Comparison of ENCODE assay signal across 1 cellular context in the genomic region with DNA sequence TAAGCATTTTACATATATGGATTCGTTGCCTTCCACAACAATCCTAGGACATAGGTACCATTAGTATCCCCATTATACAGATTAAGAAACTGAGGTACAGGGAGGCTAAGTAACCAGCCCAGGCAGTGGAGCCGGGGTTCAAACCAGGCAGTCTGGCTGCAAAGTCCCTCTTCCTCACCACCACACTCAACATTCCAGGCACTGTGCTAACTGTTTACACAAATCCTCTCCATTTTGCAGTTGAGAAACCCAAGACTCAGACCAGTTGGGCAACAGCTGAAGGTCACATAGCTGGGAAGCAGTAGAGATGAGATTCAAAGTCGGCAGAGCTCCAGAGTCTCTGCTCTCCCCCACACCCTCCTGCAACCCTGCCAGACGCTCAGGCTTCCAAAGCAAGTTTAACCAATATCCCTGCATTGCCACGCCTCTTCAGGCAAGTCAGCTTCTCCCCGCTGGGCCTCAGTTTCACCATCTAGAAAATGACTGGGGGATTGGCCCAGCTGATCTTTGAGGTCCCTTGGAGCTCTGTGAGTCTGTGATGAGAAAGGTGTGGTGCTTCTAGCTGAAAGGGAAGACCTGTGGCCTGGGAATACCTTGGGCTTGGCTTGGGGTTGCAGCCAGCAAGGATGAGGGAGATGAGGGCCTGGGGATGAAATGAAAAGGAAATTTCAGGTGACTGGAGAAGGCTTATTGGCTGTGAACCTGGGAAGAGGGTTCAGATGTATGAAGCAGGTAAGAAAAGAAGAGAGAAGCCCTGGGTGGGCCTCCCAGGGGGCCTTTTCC.
TF ChIP-seq lines count a peak whose summit lies in the region.

No MANE protein-coding gene starts in this region.

TF ChIP-seq in HepG2, 621 proteins besides CTCF, POLR2A, EP300 and RAD21 (continued from another document and continues in another):
- TF ChIP-seq TEF (CRISPR knock-in tag; IDR thresholded peaks at IDR 0.05) (peak; percentile 57; the same call in 1 of the 2 replicates), MIER3 (CRISPR knock-in tag; IDR thresholded peaks at IDR 0.05; ENCODE audit: borderline replicate concordance) (peak; percentile 98), MTA3 (CRISPR knock-in tag; IDR thresholded peaks at IDR 0.05) (no peak), MEIS2 (CRISPR knock-in tag; IDR thresholded peaks at IDR 0.05) (peak; percentile 87), ZNF572 (CRISPR knock-in tag; IDR thresholded peaks at IDR 0.05) (no peak), HBP1 (CRISPR knock-in tag; IDR thresholded peaks at IDR 0.05; ENCODE audit: low read depth) (peak; percentile 77), SRF (IDR thresholded peaks at IDR 0.05; ENCODE audit: low read depth, low read length) (0 out of 2 replicates have a peak, but pooled peaks have one; percentile 23), DMAP1 (CRISPR knock-in tag; IDR thresholded peaks at IDR 0.05) (peak; percentile 31; the same call in 1 of the 2 replicates), ZMYM4 (CRISPR knock-in tag; IDR thresholded peaks at IDR 0.05) (peak; percentile 82), FOXP1 (IDR thresholded peaks at IDR 0.05) (no peak), FOXP1 (CRISPR knock-in tag; IDR thresholded peaks at IDR 0.05) (peak; percentile 98), ZNF235 (CRISPR knock-in tag; IDR thresholded peaks at IDR 0.05; ENCODE audit: borderline replicate concordance) (0 out of 2 replicates have a peak, but pooled peaks have one; percentile 33), ZNF790 (CRISPR knock-in tag; IDR thresholded peaks at IDR 0.05; ENCODE audit: borderline replicate concordance) (no peak), FOXC1 (CRISPR knock-in tag; IDR thresholded peaks at IDR 0.05; ENCODE audit: borderline replicate concordance) (no peak; the same call in 1 of the 2 replicates), RFX3 (CRISPR knock-in tag; IDR thresholded peaks at IDR 0.05) (no peak), ZNF777 (CRISPR knock-in tag; IDR thresholded peaks at IDR 0.05) (peak; percentile 24; the same call in 1 of the 2 replicates), ZNF496 (CRISPR knock-in tag; IDR thresholded peaks at IDR 0.05; ENCODE audit: insufficient replicate concordance) (no peak), ZNF570 (CRISPR knock-in tag; IDR thresholded peaks at IDR 0.05; ENCODE audit: borderline replicate concordance) (no peak), SIX4 (CRISPR knock-in tag; IDR thresholded peaks at IDR 0.05) (peak; percentile 93), ETV6 (CRISPR knock-in tag; conservative IDR thresholded peaks at IDR 0.05) (no peak; the same call in 1 of the 2 replicates), KDM3A (CRISPR knock-in tag; IDR thresholded peaks at IDR 0.05; ENCODE audit: low read depth) (peak; percentile 94; the same call in 1 of the 2 replicates), ZNF614 (CRISPR knock-in tag; IDR thresholded peaks at IDR 0.05; ENCODE audit: borderline replicate concordance) (peak; percentile 99), RCOR2 (CRISPR knock-in tag; IDR thresholded peaks at IDR 0.05) (peak; percentile 100), ZNF713 (CRISPR knock-in tag; IDR thresholded peaks at IDR 0.05) (no peak), DPF2 (CRISPR knock-in tag; IDR thresholded peaks at IDR 0.05; ENCODE audit: borderline replicate concordance, low read depth) (peak; percentile 98), NFKB2 (CRISPR knock-in tag; IDR thresholded peaks at IDR 0.05; ENCODE audit: borderline replicate concordance) (no peak; the same call in 1 of the 2 replicates), ZNF234 (CRISPR knock-in tag; conservative IDR thresholded peaks at IDR 0.05) (no peak), HES4 (CRISPR knock-in tag; IDR thresholded peaks at IDR 0.05; ENCODE audit: borderline replicate concordance) (no peak), U2AF2 (IDR thresholded peaks at IDR 0.05; ENCODE audit: low read depth, low read length) (no peak), NFIC (IDR thresholded peaks at IDR 0.05; ENCODE audit: low read length) (peak; percentile 86), NR1H2 (CRISPR knock-in tag; IDR thresholded peaks at IDR 0.05; ENCODE audit: borderline replicate concordance, low read depth) (no peak), POLR2AphosphoS5 (IDR thresholded peaks at IDR 0.05; ENCODE audit: low read depth, low read length) (no peak), ZNF225 (CRISPR knock-in tag; IDR thresholded peaks at IDR 0.05) (peak; percentile 23; the same call in 1 of the 2 replicates), CEBPG (CRISPR knock-in tag; IDR thresholded peaks at IDR 0.05) (peak; percentile 100), ZSCAN30 (CRISPR knock-in tag; IDR thresholded peaks at IDR 0.05) (no peak), YEATS2 (CRISPR knock-in tag; IDR thresholded peaks at IDR 0.05; ENCODE audit: borderline replicate concordance) (peak; percentile 73), TFAP4 (IDR thresholded peaks at IDR 0.05; ENCODE audit: borderline replicate concordance, low read depth) (peak; percentile 89), TP53 (CRISPR knock-in tag; conservative IDR thresholded peaks at IDR 0.05) (no peak; the same call in 1 of the 2 replicates), HOXA9 (CRISPR knock-in tag; IDR thresholded peaks at IDR 0.05; ENCODE audit: borderline replicate concordance) (no peak), SUZ12 (IDR thresholded peaks at IDR 0.05; ENCODE audit: low read depth, low read length) (no peak), CC2D1A (CRISPR knock-in tag; IDR thresholded peaks at IDR 0.05) (no peak), EHMT2 (IDR thresholded peaks at IDR 0.05; ENCODE audit: borderline replicate concordance, low read depth, low read length) (peak; percentile 65; the same call in 1 of the 2 replicates), MYPOP (CRISPR knock-in tag; IDR thresholded peaks at IDR 0.05) (peak; percentile 64; the same call in 1 of the 2 replicates), ZNF761 (CRISPR knock-in tag; conservative IDR thresholded peaks at IDR 0.05) (peak; percentile 89), ZNF44 (CRISPR knock-in tag; IDR thresholded peaks at IDR 0.05) (peak; percentile 80), HDAC1 (CRISPR knock-in tag; IDR thresholded peaks at IDR 0.05) (peak; percentile 94), RBFOX2 (IDR thresholded peaks at IDR 0.05; ENCODE audit: low read depth, low read length) (no peak), SNAI1 (CRISPR knock-in tag; IDR thresholded peaks at IDR 0.05; ENCODE audit: borderline replicate concordance) (no peak), ZNF3 (CRISPR knock-in tag; IDR thresholded peaks at IDR 0.05) (peak; percentile 98), ZNF558 (CRISPR knock-in tag; IDR thresholded peaks at IDR 0.05; ENCODE audit: borderline replicate concordance) (no peak)
- TF ChIP-seq, protein P1, sequence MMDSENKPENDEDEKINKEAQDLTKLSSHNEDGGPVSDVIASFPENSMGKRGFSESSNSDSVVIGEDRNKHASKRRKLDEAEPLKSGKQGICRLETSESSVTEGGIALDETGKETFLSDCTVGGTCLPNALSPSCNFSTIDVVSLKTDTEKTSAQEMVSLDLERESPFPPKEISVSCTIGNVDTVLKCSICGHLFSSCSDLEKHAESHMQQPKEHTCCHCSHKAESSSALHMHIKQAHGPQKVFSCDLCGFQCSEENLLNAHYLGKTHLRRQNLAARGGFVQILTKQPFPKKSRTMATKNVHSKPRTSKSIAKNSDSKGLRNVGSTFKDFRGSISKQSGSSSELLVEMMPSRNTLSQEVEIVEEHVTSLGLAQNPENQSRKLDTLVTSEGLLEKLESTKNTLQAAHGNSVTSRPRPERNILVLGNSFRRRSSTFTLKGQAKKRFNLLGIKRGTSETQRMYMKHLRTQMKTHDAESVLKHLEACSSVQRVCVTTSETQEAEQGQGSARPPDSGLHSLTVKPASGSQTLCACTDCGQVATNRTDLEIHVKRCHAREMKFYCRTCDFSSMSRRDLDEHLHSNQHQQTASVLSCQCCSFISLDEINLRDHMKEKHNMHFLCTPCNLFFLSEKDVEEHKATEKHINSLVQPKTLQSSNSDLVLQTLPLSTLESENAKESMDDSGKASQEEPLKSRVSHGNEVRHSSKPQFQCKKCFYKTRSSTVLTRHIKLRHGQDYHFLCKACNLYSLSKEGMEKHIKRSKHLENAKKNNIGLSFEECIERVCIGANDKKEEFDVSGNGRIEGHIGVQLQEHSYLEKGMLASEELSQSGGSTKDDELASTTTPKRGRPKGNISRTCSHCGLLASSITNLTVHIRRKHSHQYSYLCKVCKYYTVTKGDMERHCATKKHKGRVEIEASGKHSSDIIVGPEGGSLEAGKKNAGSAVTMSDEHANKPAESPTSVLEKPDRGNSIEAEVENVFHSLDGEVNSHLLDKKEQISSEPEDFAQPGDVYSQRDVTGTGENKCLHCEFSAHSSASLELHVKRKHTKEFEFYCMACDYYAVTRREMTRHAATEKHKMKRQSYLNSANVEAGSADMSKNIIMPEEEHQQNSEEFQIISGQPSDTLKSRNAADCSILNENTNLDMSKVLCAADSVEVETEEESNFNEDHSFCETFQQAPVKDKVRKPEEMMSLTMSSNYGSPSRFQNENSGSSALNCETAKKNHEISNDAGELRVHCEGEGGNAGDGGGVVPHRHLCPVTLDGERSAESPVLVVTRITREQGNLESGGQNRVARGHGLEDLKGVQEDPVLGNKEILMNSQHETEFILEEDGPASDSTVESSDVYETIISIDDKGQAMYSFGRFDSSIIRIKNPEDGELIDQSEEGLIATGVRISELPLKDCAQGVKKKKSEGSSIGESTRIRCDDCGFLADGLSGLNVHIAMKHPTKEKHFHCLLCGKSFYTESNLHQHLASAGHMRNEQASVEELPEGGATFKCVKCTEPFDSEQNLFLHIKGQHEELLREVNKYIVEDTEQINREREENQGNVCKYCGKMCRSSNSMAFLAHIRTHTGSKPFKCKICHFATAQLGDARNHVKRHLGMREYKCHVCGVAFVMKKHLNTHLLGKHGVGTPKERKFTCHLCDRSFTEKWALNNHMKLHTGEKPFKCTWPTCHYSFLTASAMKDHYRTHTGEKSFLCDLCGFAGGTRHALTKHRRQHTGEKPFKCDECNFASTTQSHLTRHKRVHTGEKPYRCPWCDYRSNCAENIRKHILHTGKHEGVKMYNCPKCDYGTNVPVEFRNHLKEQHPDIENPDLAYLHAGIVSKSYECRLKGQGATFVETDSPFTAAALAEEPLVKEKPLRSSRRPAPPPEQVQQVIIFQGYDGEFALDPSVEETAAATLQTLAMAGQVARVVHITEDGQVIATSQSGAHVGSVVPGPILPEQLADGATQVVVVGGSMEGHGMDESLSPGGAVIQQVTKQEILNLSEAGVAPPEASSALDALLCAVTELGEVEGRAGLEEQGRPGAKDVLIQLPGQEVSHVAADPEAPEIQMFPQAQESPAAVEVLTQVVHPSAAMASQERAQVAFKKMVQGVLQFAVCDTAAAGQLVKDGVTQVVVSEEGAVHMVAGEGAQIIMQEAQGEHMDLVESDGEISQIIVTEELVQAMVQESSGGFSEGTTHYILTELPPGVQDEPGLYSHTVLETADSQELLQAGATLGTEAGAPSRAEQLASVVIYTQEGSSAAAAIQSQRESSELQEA (CRISPR knock-in tag; IDR thresholded peaks at IDR 0.05; ENCODE audit: not compliant biosample characterization) = no peak
- TF ChIP-seq, protein P2, sequence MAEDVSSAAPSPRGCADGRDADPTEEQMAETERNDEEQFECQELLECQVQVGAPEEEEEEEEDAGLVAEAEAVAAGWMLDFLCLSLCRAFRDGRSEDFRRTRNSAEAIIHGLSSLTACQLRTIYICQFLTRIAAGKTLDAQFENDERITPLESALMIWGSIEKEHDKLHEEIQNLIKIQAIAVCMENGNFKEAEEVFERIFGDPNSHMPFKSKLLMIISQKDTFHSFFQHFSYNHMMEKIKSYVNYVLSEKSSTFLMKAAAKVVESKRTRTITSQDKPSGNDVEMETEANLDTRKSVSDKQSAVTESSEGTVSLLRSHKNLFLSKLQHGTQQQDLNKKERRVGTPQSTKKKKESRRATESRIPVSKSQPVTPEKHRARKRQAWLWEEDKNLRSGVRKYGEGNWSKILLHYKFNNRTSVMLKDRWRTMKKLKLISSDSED (CRISPR knock-in tag; IDR thresholded peaks at IDR 0.05) = no peak
- TF ChIP-seq, protein P3, sequence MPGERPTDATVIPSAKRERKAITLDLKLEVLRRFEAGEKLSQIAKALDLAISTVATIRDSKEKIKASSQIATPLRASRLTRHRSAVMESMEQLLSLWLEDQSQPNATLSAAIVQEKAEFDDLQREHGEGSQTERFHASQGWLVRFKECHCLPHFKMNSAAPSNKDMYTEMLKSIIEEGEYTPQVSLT (CRISPR knock-in tag; IDR thresholded peaks at IDR 0.05; ENCODE audit: borderline replicate concordance, low read depth) = no peak
- TF ChIP-seq, protein P4, sequence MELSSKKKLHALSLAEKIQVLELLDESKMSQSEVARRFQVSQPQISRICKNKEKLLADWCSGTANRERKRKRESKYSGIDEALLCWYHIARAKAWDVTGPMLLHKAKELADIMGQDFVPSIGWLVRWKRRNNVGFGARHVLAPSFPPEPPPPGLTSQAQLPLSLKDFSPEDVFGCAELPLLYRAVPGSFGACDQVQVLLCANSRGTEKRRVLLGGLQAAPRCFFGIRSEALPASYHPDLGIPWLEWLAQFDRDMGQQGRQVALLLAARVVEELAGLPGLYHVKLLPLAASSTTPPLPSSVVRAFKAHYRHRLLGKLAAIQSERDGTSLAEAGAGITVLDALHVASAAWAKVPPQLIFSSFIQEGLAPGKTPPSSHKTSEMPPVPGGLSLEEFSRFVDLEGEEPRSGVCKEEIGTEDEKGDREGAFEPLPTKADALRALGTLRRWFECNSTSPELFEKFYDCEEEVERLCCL (CRISPR knock-in tag; IDR thresholded peaks at IDR 0.05; ENCODE audit: borderline replicate concordance) = no peak
